In the genomic region with DNA sequence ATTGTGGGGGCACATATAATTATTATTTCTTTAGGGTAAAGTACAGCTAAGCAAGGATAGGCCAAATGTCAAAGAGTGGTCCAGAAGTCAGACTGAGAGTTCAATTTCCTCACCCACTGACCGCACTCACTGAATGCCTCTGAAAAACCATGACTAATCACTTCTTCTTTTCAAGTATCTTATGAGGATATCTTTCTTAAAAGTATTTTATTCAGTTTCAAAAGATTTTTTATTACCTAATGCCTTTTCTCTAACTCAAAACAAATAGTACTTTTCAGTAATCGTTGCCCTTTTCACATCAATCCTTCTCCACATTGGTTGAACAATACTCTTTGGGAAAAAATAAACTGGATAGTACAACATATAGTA, we compare ENCODE assay signal across 1 cellular context.
TF ChIP-seq lines count a peak whose summit lies in the region.

No MANE protein-coding gene starts in this region.

TF ChIP-seq in GM12878, 131 proteins besides CTCF, POLR2A, EP300 and RAD21 (continues in another document):
- TF ChIP-seq, protein P1, sequence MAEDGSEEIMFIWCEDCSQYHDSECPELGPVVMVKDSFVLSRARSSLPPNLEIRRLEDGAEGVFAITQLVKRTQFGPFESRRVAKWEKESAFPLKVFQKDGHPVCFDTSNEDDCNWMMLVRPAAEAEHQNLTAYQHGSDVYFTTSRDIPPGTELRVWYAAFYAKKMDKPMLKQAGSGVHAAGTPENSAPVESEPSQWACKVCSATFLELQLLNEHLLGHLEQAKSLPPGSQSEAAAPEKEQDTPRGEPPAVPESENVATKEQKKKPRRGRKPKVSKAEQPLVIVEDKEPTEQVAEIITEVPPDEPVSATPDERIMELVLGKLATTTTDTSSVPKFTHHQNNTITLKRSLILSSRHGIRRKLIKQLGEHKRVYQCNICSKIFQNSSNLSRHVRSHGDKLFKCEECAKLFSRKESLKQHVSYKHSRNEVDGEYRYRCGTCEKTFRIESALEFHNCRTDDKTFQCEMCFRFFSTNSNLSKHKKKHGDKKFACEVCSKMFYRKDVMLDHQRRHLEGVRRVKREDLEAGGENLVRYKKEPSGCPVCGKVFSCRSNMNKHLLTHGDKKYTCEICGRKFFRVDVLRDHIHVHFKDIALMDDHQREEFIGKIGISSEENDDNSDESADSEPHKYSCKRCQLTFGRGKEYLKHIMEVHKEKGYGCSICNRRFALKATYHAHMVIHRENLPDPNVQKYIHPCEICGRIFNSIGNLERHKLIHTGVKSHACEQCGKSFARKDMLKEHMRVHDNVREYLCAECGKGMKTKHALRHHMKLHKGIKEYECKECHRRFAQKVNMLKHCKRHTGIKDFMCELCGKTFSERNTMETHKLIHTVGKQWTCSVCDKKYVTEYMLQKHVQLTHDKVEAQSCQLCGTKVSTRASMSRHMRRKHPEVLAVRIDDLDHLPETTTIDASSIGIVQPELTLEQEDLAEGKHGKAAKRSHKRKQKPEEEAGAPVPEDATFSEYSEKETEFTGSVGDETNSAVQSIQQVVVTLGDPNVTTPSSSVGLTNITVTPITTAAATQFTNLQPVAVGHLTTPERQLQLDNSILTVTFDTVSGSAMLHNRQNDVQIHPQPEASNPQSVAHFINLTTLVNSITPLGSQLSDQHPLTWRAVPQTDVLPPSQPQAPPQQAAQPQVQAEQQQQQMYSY (CRISPR knock-in tag; IDR thresholded peaks at IDR 0.05): no peak
- TF ChIP-seq JUND (IDR thresholded peaks at IDR 0.05; ENCODE audit: low read depth, low read length) (peak; percentile 59; the same call in 1 of the 2 replicates), RUNX3 (IDR thresholded peaks at IDR 0.05; ENCODE audit: low read length) (peak; percentile 98), MTA2 (IDR thresholded peaks at IDR 0.05; ENCODE audit: low read depth) (peak; percentile 95), HCFC1 (IDR thresholded peaks at IDR 0.05; ENCODE audit: low read length) (no peak), MEF2B (IDR thresholded peaks at IDR 0.05; ENCODE audit: partially characterized antibody, poor library complexity, severe bottlenecking) (peak; percentile 16), POLR2AphosphoS5 (IDR thresholded peaks at IDR 0.05; ENCODE audit: low read length) (no peak), LARP7 (IDR thresholded peaks at IDR 0.05) (no peak), BHLHE40 (IDR thresholded peaks at IDR 0.05; ENCODE audit: borderline replicate concordance in 1 of 2, low read depth in 2 of 2, low read length in 1 of 2) (peak; percentile 55 to 57; a peak in 1 of 4 replicates), DPF2 (IDR thresholded peaks at IDR 0.05) (peak; percentile 86), SIN3A (IDR thresholded peaks at IDR 0.05; ENCODE audit: low read depth, low read length) (no peak), ZZZ3 (IDR thresholded peaks at IDR 0.05; ENCODE audit: control insufficient read depth, insufficient read length, low read depth) (no peak), ASH2L (IDR thresholded peaks at IDR 0.05; ENCODE audit: borderline replicate concordance, low read depth) (no peak), NBN (IDR thresholded peaks at IDR 0.05) (0 out of 2 replicates have a peak, but pooled peaks have one; percentile 9), SREBF2 (IDR thresholded peaks at IDR 0.05; ENCODE audit: low read length) (no peak), SRF (IDR thresholded peaks at IDR 0.05; ENCODE audit: low read depth in 2 of 2, low read length in 2 of 2) (no peak), TCF7 (IDR thresholded peaks at IDR 0.05; ENCODE audit: borderline replicate concordance) (peak; percentile 55; the same call in 1 of the 2 replicates), MYC (IDR thresholded peaks at IDR 0.05; ENCODE audit: insufficient read depth, insufficient read length, insufficient replicate concordance, low read length, severe bottlenecking) (no peak), CBX3 (IDR thresholded peaks at IDR 0.05; ENCODE audit: borderline replicate concordance, low read depth) (no peak), ETV6 (conservative IDR thresholded peaks at IDR 0.05 in 1 of 2, IDR thresholded peaks at IDR 0.05 in 1 of 2; ENCODE audit: borderline replicate concordance in 1 of 2, low read depth in 1 of 2) (peak in 1 of 2 experiments; percentile 79; a peak in 1 of 4 replicates), SMAD1 (IDR thresholded peaks at IDR 0.05; ENCODE audit: low read depth, partially characterized antibody) (peak; percentile 66), WRNIP1 (IDR thresholded peaks at IDR 0.05; ENCODE audit: borderline replicate concordance, low read depth, low read length) (no peak), FOS (IDR thresholded peaks at IDR 0.05; ENCODE audit: borderline replicate concordance, extremely low read depth, insufficient read length) (no peak), HDGF (IDR thresholded peaks at IDR 0.05) (no peak), CHD1 (IDR thresholded peaks at IDR 0.05; ENCODE audit: low read depth, low read length) (no peak), RB1 (IDR thresholded peaks at IDR 0.05; ENCODE audit: borderline replicate concordance) (no peak), CHD2 (IDR thresholded peaks at IDR 0.05; ENCODE audit: borderline replicate concordance, low read depth, low read length) (no peak), ESRRA (IDR thresholded peaks at IDR 0.05; ENCODE audit: low read length) (no peak), TARDBP (IDR thresholded peaks at IDR 0.05; ENCODE audit: borderline replicate concordance) (no peak), EGR1 (IDR thresholded peaks at IDR 0.05; ENCODE audit: borderline replicate concordance in 1 of 2, low read depth in 2 of 2, low read length in 2 of 2) (no peak), SP1 (IDR thresholded peaks at IDR 0.05; ENCODE audit: low read depth, low read length) (no peak)
- TF ChIP-seq, protein P2, sequence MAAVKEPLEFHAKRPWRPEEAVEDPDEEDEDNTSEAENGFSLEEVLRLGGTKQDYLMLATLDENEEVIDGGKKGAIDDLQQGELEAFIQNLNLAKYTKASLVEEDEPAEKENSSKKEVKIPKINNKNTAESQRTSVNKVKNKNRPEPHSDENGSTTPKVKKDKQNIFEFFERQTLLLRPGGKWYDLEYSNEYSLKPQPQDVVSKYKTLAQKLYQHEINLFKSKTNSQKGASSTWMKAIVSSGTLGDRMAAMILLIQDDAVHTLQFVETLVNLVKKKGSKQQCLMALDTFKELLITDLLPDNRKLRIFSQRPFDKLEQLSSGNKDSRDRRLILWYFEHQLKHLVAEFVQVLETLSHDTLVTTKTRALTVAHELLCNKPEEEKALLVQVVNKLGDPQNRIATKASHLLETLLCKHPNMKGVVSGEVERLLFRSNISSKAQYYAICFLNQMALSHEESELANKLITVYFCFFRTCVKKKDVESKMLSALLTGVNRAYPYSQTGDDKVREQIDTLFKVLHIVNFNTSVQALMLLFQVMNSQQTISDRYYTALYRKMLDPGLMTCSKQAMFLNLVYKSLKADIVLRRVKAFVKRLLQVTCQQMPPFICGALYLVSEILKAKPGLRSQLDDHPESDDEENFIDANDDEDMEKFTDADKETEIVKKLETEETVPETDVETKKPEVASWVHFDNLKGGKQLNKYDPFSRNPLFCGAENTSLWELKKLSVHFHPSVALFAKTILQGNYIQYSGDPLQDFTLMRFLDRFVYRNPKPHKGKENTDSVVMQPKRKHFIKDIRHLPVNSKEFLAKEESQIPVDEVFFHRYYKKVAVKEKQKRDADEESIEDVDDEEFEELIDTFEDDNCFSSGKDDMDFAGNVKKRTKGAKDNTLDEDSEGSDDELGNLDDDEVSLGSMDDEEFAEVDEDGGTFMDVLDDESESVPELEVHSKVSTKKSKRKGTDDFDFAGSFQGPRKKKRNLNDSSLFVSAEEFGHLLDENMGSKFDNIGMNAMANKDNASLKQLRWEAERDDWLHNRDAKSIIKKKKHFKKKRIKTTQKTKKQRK (IDR thresholded peaks at IDR 0.05; ENCODE audit: low read depth, low read length): no peak
- TF ChIP-seq, protein P3, sequence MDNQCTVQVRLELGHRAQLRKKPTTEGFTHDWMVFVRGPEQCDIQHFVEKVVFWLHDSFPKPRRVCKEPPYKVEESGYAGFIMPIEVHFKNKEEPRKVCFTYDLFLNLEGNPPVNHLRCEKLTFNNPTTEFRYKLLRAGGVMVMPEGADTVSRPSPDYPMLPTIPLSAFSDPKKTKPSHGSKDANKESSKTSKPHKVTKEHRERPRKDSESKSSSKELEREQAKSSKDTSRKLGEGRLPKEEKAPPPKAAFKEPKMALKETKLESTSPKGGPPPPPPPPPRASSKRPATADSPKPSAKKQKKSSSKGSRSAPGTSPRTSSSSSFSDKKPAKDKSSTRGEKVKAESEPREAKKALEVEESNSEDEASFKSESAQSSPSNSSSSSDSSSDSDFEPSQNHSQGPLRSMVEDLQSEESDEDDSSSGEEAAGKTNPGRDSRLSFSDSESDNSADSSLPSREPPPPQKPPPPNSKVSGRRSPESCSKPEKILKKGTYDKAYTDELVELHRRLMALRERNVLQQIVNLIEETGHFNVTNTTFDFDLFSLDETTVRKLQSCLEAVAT (IDR thresholded peaks at IDR 0.05): 0 out of 2 replicates have a peak, but pooled peaks have one; percentile 59
- TF ChIP-seq, protein P4, sequence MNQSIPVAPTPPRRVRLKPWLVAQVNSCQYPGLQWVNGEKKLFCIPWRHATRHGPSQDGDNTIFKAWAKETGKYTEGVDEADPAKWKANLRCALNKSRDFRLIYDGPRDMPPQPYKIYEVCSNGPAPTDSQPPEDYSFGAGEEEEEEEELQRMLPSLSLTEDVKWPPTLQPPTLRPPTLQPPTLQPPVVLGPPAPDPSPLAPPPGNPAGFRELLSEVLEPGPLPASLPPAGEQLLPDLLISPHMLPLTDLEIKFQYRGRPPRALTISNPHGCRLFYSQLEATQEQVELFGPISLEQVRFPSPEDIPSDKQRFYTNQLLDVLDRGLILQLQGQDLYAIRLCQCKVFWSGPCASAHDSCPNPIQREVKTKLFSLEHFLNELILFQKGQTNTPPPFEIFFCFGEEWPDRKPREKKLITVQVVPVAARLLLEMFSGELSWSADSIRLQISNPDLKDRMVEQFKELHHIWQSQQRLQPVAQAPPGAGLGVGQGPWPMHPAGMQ (IDR thresholded peaks at IDR 0.05; ENCODE audit: borderline replicate concordance): no peak
- TF ChIP-seq, protein P5, sequence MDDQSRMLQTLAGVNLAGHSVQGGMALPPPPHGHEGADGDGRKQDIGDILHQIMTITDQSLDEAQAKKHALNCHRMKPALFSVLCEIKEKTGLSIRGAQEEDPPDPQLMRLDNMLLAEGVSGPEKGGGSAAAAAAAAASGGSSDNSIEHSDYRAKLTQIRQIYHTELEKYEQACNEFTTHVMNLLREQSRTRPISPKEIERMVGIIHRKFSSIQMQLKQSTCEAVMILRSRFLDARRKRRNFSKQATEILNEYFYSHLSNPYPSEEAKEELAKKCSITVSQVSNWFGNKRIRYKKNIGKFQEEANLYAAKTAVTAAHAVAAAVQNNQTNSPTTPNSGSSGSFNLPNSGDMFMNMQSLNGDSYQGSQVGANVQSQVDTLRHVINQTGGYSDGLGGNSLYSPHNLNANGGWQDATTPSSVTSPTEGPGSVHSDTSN (IDR thresholded peaks at IDR 0.05; ENCODE audit: insufficient replicate concordance, low read depth, low read length): no peak
- TF ChIP-seq, protein P6, sequence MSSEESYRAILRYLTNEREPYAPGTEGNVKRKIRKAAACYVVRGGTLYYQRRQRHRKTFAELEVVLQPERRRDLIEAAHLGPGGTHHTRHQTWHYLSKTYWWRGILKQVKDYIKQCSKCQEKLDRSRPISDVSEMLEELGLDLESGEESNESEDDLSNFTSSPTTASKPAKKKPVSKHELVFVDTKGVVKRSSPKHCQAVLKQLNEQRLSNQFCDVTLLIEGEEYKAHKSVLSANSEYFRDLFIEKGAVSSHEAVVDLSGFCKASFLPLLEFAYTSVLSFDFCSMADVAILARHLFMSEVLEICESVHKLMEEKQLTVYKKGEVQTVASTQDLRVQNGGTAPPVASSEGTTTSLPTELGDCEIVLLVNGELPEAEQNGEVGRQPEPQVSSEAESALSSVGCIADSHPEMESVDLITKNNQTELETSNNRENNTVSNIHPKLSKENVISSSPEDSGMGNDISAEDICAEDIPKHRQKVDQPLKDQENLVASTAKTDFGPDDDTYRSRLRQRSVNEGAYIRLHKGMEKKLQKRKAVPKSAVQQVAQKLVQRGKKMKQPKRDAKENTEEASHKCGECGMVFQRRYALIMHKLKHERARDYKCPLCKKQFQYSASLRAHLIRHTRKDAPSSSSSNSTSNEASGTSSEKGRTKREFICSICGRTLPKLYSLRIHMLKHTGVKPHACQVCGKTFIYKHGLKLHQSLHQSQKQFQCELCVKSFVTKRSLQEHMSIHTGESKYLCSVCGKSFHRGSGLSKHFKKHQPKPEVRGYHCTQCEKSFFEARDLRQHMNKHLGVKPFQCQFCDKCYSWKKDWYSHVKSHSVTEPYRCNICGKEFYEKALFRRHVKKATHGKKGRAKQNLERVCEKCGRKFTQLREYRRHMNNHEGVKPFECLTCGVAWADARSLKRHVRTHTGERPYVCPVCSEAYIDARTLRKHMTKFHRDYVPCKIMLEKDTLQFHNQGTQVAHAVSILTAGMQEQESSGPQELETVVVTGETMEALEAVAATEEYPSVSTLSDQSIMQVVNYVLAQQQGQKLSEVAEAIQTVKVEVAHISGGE (CRISPR knock-in tag; IDR thresholded peaks at IDR 0.05): no peak
- TF ChIP-seq, protein P7, sequence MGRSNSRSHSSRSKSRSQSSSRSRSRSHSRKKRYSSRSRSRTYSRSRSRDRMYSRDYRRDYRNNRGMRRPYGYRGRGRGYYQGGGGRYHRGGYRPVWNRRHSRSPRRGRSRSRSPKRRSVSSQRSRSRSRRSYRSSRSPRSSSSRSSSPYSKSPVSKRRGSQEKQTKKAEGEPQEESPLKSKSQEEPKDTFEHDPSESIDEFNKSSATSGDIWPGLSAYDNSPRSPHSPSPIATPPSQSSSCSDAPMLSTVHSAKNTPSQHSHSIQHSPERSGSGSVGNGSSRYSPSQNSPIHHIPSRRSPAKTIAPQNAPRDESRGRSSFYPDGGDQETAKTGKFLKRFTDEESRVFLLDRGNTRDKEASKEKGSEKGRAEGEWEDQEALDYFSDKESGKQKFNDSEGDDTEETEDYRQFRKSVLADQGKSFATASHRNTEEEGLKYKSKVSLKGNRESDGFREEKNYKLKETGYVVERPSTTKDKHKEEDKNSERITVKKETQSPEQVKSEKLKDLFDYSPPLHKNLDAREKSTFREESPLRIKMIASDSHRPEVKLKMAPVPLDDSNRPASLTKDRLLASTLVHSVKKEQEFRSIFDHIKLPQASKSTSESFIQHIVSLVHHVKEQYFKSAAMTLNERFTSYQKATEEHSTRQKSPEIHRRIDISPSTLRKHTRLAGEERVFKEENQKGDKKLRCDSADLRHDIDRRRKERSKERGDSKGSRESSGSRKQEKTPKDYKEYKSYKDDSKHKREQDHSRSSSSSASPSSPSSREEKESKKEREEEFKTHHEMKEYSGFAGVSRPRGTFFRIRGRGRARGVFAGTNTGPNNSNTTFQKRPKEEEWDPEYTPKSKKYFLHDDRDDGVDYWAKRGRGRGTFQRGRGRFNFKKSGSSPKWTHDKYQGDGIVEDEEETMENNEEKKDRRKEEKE (IDR thresholded peaks at IDR 0.05): no peak
